ENCODE assay signal across 1 cellular context in genomic region chr10:112953075-112953501, GRCh38.
TF ChIP-seq lines count a peak whose summit lies in the region.

No MANE protein-coding gene starts in this region.

TF ChIP-seq in K562, 482 proteins besides CTCF, POLR2A, EP300 and RAD21 (continued from another document):
- no peak for TF ChIP-seq ATF2 (CRISPR knock-in tag; IDR thresholded peaks at IDR 0.05)
